Comparison of ENCODE assay signal across 16 cellular contexts in genomic region chr2:240786871-240787311, GRCh38. TPM values are rescaled to one million over a fixed set of nuclear protein-coding genes. Genes with fewer than 3 reads are reported as not detected.
"Had no signal": no experiment of that assay in that cellular context is flagged by ENCODE, and none has a peak within 500 bp of the region (broad histone marks: within the 10 kb centered on the region; RNA-seq: fewer than 3 reads in every experiment).

No MANE protein-coding gene starts in this region.

- ATAC-seq: activated naive CD4-positive, alpha-beta T cell treated with anti-CD3 and anti-CD28 coated beads, Interleukin-2, amount 50 U/mL, for 72 hours; esophagus mucosa; T-helper 17 cell had no signal

- H3K4me3 Mint-ChIP-seq: T-helper 17 cell had no signal

- H3K36me3 ChIP-seq: vagina had no signal

- H3K4me3 ChIP-seq: hepatocyte, tibial nerve, vagina had no signal

- H2AFZ ChIP-seq: hepatocyte had no signal

- H3K27ac ChIP-seq: hepatocyte, vagina had no signal

- H3K27ac Mint-ChIP-seq: activated naive CD4-positive, alpha-beta T cell treated with anti-CD3 and anti-CD28 coated beads, Interleukin-2, amount 50 U/mL, for 72 hours; activated T-helper 2 cell treated with anti-CD3 and anti-CD28 coated beads, Interferon-gamma antibody, Interleukin-2, Interleukin-4, amounts not matched to agents 10 μg/mL and 5 μg/mL and 100 μg/mL, durations not matched to agents 14 hours and 24 hours and 36 hours; T-helper 17 cell had no signal

- H3K79me2 ChIP-seq: hepatocyte had no signal

- FAIRE-seq: colon, keratinocyte, small intestine had no signal

- H3K4me2 ChIP-seq: hepatocyte had no signal

- H3K4me1 ChIP-seq: tibial nerve, vagina had no signal

- DNase-seq: activated CD4-positive, alpha-beta T cell treated with anti-CD3 and anti-CD28 coated beads for 48 hours; activated CD8-positive, alpha-beta memory T cell treated with anti-CD3 and anti-CD28 coated beads for 24 hours; activated T-cell treated with anti-CD3 and anti-CD28 coated beads for 4 hours; small intestine; stimulated activated CD4-positive, alpha-beta T cell treated with anti-CD3 and anti-CD28 coated beads, Interleukin-4, amount 100 ng/mL, for 4 hours; stimulated activated CD8-positive, alpha-beta memory T cell treated with anti-CD3 and anti-CD28 coated beads, Interleukin-4, amount 100 ng/mL, for 48 hours; stimulated activated naive CD4-positive, alpha-beta T cell treated with Interleukin-2 at 50 U/mL for 16 hours had no signal

- H3K9me3 Mint-ChIP-seq: activated naive CD4-positive, alpha-beta T cell treated with anti-CD3 and anti-CD28 coated beads, Interleukin-2, amount 50 U/mL, for 72 hours; activated T-helper 2 cell treated with anti-CD3 and anti-CD28 coated beads, Interferon-gamma antibody, Interleukin-2, Interleukin-4, amounts not matched to agents 10 μg/mL and 5 μg/mL and 100 μg/mL, durations not matched to agents 14 hours and 24 hours and 36 hours had no signal

- H3K27me3 ChIP-seq: hepatocyte, vagina had no signal

- H3K9me3 ChIP-seq: tibial nerve, vagina had no signal

- H3K36me3 Mint-ChIP-seq: activated naive CD4-positive, alpha-beta T cell treated with anti-CD3 and anti-CD28 coated beads, Interleukin-2, amount 50 U/mL, for 72 hours had no signal

RNA-seq across cellular contexts. Expression of gene KIF1A, which starts 33.1 kb away (rescaled TPM):
- polyA plus RNA-seq: keratinocyte had no signal
